1 cellular context compared by ENCODE assay signal in the genomic region with DNA sequence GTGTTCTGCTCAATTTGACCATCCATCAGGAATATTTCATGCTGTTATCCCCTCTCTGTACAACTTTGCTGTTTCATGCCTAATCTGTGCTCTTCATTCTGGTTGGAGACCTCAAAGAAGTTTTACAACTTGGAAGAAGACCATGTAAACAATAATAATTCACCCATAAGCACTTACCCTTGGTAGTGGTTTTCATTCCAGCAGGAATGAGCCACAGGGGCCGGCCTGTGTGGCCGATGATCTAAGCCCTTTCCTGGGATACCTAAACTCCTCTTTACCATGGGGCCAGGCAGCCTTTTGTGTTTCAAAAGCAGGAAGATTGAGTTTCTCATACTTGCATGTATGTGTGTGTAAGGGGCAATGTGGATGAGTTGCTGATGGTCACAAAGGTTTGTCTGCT.
TF ChIP-seq lines count a peak whose summit lies in the region.

No MANE protein-coding gene starts in this region.

TF ChIP-seq in liver, 16 proteins besides CTCF, POLR2A, EP300 and RAD21:
- TF ChIP-seq GABPA (IDR thresholded peaks at IDR 0.05 in 1 of 2, conservative IDR thresholded peaks at IDR 0.05 in 1 of 2) (no peak), EGR1 (IDR thresholded peaks at IDR 0.05; ENCODE audit: low read depth in 2 of 2) (no peak), RXRA (IDR thresholded peaks at IDR 0.05) (no peak), FOXA1 (IDR thresholded peaks at IDR 0.05) (no peak)
- TF ChIP-seq, protein P1, sequence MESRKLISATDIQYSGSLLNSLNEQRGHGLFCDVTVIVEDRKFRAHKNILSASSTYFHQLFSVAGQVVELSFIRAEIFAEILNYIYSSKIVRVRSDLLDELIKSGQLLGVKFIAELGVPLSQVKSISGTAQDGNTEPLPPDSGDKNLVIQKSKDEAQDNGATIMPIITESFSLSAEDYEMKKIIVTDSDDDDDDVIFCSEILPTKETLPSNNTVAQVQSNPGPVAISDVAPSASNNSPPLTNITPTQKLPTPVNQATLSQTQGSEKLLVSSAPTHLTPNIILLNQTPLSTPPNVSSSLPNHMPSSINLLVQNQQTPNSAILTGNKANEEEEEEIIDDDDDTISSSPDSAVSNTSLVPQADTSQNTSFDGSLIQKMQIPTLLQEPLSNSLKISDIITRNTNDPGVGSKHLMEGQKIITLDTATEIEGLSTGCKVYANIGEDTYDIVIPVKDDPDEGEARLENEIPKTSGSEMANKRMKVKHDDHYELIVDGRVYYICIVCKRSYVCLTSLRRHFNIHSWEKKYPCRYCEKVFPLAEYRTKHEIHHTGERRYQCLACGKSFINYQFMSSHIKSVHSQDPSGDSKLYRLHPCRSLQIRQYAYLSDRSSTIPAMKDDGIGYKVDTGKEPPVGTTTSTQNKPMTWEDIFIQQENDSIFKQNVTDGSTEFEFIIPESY (IDR thresholded peaks at IDR 0.05) = no peak
- TF ChIP-seq, protein P2, sequence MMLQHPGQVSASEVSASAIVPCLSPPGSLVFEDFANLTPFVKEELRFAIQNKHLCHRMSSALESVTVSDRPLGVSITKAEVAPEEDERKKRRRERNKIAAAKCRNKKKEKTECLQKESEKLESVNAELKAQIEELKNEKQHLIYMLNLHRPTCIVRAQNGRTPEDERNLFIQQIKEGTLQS (IDR thresholded peaks at IDR 0.05) = no peak
